ENCODE assay signal across 28 cellular contexts in genomic region chr12:26031814-26032213, GRCh38.
"Had no signal": no experiment of that assay in that cellular context is flagged by ENCODE, and none has a peak within 500 bp of the region (broad histone marks: within the 10 kb centered on the region; RNA-seq: fewer than 3 reads in every experiment).

No MANE protein-coding gene starts in this region.

- H3K4me1 ChIP-seq: testis had no signal

- H3K36me3 ChIP-seq: adrenal gland, brain microvascular endothelial cell, esophagus muscularis mucosa, neutrophil, ovary, right atrium auricular region had no signal

- ATAC-seq: left cardiac atrium, left ventricle myocardium superior, psoas muscle, T-helper 17 cell had no signal

- H3K9me3 ChIP-seq: adrenal gland, esophagus muscularis mucosa, neutrophil, ovary, psoas muscle, right atrium auricular region, testis had no signal

- H3K27me3 ChIP-seq: adrenal gland, brain microvascular endothelial cell, esophagus muscularis mucosa, neutrophil, ovary, right atrium auricular region, testis had no signal

- H3K4me3 ChIP-seq: adrenal gland, coronary artery, esophagus muscularis mucosa, ovary, psoas muscle, right atrium auricular region, testis had no signal

- DNase-seq: activated CD4-positive, alpha-beta T cell treated with anti-CD3 and anti-CD28 coated beads for 4 hours; activated CD4-positive, alpha-beta T cell treated with anti-CD3 and anti-CD28 coated beads, Interleukin-2, amount 50 U/mL, for 4 hours; activated CD4-positive, CD25-positive, alpha-beta regulatory T cell; activated CD8-positive, alpha-beta memory T cell treated with anti-CD3 and anti-CD28 coated beads for 24 hours; activated effector memory CD4-positive, alpha-beta T cell treated with anti-CD3 and anti-CD28 coated beads, Interleukin-2, amount 50 U/mL, for 16 hours; activated naive CD4-positive, alpha-beta T cell treated with anti-CD3 and anti-CD28 coated beads for 36 hours; activated naive CD8-positive, alpha-beta T cell treated with anti-CD3 and anti-CD28 coated beads for 36 hours; adrenal gland; aorta; brain microvascular endothelial cell; endodermal cell; foreskin fibroblast; head of caudate nucleus; hippocampal formation; left cardiac atrium; left ventricle myocardium superior; nephron progenitor cell; ovary; psoas muscle; stimulated activated naive CD4-positive, alpha-beta T cell; T-helper 17 cell; testis had no signal

- FAIRE-seq: keratinocyte, urothelium cell line had no signal

- H3K27ac ChIP-seq: adrenal gland, brain microvascular endothelial cell, coronary artery, esophagus muscularis mucosa, neutrophil, ovary, psoas muscle, right atrium auricular region, testis had no signal
